1 cellular context compared by ENCODE assay signal in genomic region chr22:43018615-43019014, GRCh38.
TF ChIP-seq lines count a peak whose summit lies in the region.

No MANE protein-coding gene starts in this region.

TF ChIP-seq in HepG2, 621 proteins besides CTCF, POLR2A, EP300 and RAD21 (continued from another document and continues in another):
- TF ChIP-seq ATF2 (CRISPR knock-in tag; IDR thresholded peaks at IDR 0.05) (peak; percentile 54; the same call in 1 of the 2 replicates), KLF9 (CRISPR knock-in tag; IDR thresholded peaks at IDR 0.05; ENCODE audit: low read depth) (no peak), THRA (CRISPR knock-in tag; IDR thresholded peaks at IDR 0.05; ENCODE audit: borderline replicate concordance) (peak; percentile 86), ZNF644 (CRISPR knock-in tag; IDR thresholded peaks at IDR 0.05; ENCODE audit: low read depth) (0 out of 2 replicates have a peak, but pooled peaks have one; percentile 33), KAT8 (CRISPR knock-in tag; IDR thresholded peaks at IDR 0.05) (peak; percentile 67; the same call in 1 of the 2 replicates), SALL2 (CRISPR knock-in tag; IDR thresholded peaks at IDR 0.05) (0 out of 2 replicates have a peak, but pooled peaks have one; percentile 26), PHF21A (CRISPR knock-in tag; IDR thresholded peaks at IDR 0.05) (peak; percentile 68; the same call in 1 of the 2 replicates), TOPORS (CRISPR knock-in tag; IDR thresholded peaks at IDR 0.05) (no peak), ZNF772 (CRISPR knock-in tag; IDR thresholded peaks at IDR 0.05) (peak; percentile 70; the same call in 1 of the 2 replicates), ZFP1 (CRISPR knock-in tag; IDR thresholded peaks at IDR 0.05) (peak; percentile 84), SOX6 (IDR thresholded peaks at IDR 0.05) (no peak), SOX6 (CRISPR knock-in tag; IDR thresholded peaks at IDR 0.05) (peak; percentile 74), YEATS4 (CRISPR knock-in tag; IDR thresholded peaks at IDR 0.05; ENCODE audit: borderline replicate concordance) (peak; percentile 71), ZNF224 (CRISPR knock-in tag; IDR thresholded peaks at IDR 0.05) (no peak), HMGXB3 (CRISPR knock-in tag; IDR thresholded peaks at IDR 0.05; ENCODE audit: borderline replicate concordance) (0 out of 2 replicates have a peak, but pooled peaks have one; percentile 42), HDAC1 (CRISPR knock-in tag; IDR thresholded peaks at IDR 0.05) (peak; percentile 64), ESRRA (CRISPR knock-in tag; IDR thresholded peaks at IDR 0.05; ENCODE audit: low read depth) (peak; percentile 22; the same call in 1 of the 2 replicates), ZEB1 (IDR thresholded peaks at IDR 0.05; ENCODE audit: insufficient replicate concordance, low read depth) (peak; percentile 90), ZSCAN29 (CRISPR knock-in tag; conservative IDR thresholded peaks at IDR 0.05) (peak; percentile 81; the same call in 1 of the 2 replicates), THAP7 (CRISPR knock-in tag; IDR thresholded peaks at IDR 0.05) (0 out of 2 replicates have a peak, but pooled peaks have one; percentile 47), ZNF629 (CRISPR knock-in tag; conservative IDR thresholded peaks at IDR 0.05) (peak; percentile 94), TEAD3 (CRISPR knock-in tag; optimal IDR thresholded peaks at IDR 0.05; ENCODE audit: borderline replicate concordance) (peak; percentile 52), ZNF230 (CRISPR knock-in tag; IDR thresholded peaks at IDR 0.05) (no peak), TBX2 (CRISPR knock-in tag; IDR thresholded peaks at IDR 0.05; ENCODE audit: borderline replicate concordance) (peak; percentile 56; the same call in 1 of the 2 replicates), NFIC (IDR thresholded peaks at IDR 0.05; ENCODE audit: low read length) (peak; percentile 61; the same call in 1 of the 2 replicates), ISX (CRISPR knock-in tag; conservative IDR thresholded peaks at IDR 0.05) (no peak), BRD4 (CRISPR knock-in tag; IDR thresholded peaks at IDR 0.05) (peak; percentile 56; the same call in 1 of the 2 replicates), XRCC5 (optimal IDR thresholded peaks at IDR 0.05; ENCODE audit: low read length) (peak; percentile 23), ARID5B (CRISPR knock-in tag; IDR thresholded peaks at IDR 0.05) (peak; percentile 92)
- TF ChIP-seq, protein P1, sequence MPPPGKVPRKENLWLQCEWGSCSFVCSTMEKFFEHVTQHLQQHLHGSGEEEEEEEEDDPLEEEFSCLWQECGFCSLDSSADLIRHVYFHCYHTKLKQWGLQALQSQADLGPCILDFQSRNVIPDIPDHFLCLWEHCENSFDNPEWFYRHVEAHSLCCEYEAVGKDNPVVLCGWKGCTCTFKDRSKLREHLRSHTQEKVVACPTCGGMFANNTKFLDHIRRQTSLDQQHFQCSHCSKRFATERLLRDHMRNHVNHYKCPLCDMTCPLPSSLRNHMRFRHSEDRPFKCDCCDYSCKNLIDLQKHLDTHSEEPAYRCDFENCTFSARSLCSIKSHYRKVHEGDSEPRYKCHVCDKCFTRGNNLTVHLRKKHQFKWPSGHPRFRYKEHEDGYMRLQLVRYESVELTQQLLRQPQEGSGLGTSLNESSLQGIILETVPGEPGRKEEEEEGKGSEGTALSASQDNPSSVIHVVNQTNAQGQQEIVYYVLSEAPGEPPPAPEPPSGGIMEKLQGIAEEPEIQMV (CRISPR knock-in tag; IDR thresholded peaks at IDR 0.05; ENCODE audit: low read depth): no peak
- TF ChIP-seq, protein P2, sequence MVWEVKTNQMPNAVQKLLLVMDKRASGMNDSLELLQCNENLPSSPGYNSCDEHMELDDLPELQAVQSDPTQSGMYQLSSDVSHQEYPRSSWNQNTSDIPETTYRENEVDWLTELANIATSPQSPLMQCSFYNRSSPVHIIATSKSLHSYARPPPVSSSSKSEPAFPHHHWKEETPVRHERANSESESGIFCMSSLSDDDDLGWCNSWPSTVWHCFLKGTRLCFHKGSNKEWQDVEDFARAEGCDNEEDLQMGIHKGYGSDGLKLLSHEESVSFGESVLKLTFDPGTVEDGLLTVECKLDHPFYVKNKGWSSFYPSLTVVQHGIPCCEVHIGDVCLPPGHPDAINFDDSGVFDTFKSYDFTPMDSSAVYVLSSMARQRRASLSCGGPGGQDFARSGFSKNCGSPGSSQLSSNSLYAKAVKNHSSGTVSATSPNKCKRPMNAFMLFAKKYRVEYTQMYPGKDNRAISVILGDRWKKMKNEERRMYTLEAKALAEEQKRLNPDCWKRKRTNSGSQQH (CRISPR knock-in tag; IDR thresholded peaks at IDR 0.05; ENCODE audit: low read depth): 0 out of 2 replicates have a peak, but pooled peaks have one; percentile 30
- TF ChIP-seq, protein P3, sequence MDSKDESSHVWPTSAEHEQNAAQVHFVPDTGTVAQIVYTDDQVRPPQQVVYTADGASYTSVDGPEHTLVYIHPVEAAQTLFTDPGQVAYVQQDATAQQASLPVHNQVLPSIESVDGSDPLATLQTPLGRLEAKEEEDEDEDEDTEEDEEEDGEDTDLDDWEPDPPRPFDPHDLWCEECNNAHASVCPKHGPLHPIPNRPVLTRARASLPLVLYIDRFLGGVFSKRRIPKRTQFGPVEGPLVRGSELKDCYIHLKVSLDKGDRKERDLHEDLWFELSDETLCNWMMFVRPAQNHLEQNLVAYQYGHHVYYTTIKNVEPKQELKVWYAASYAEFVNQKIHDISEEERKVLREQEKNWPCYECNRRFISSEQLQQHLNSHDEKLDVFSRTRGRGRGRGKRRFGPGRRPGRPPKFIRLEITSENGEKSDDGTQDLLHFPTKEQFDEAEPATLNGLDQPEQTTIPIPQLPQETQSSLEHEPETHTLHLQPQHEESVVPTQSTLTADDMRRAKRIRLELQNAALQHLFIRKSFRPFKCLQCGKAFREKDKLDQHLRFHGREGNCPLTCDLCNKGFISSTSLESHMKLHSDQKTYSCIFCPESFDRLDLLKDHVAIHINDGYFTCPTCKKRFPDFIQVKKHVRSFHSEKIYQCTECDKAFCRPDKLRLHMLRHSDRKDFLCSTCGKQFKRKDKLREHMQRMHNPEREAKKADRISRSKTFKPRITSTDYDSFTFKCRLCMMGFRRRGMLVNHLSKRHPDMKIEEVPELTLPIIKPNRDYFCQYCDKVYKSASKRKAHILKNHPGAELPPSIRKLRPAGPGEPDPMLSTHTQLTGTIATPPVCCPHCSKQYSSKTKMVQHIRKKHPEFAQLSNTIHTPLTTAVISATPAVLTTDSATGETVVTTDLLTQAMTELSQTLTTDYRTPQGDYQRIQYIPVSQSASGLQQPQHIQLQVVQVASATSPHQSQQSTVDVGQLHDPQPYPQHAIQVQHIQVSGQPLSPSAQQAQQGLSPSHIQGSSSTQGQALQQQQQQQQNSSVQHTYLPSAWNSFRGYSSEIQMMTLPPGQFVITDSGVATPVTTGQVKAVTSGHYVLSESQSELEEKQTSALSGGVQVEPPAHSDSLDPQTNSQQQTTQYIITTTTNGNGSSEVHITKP (CRISPR knock-in tag; IDR thresholded peaks at IDR 0.05; ENCODE audit: low read depth): peak; percentile 81; the same call in 1 of the 2 replicates
- TF ChIP-seq, protein P4, sequence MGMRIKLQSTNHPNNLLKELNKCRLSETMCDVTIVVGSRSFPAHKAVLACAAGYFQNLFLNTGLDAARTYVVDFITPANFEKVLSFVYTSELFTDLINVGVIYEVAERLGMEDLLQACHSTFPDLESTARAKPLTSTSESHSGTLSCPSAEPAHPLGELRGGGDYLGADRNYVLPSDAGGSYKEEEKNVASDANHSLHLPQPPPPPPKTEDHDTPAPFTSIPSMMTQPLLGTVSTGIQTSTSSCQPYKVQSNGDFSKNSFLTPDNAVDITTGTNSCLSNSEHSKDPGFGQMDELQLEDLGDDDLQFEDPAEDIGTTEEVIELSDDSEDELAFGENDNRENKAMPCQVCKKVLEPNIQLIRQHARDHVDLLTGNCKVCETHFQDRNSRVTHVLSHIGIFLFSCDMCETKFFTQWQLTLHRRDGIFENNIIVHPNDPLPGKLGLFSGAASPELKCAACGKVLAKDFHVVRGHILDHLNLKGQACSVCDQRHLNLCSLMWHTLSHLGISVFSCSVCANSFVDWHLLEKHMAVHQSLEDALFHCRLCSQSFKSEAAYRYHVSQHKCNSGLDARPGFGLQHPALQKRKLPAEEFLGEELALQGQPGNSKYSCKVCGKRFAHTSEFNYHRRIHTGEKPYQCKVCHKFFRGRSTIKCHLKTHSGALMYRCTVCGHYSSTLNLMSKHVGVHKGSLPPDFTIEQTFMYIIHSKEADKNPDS (CRISPR knock-in tag; IDR thresholded peaks at IDR 0.05): no peak
